ENCODE assay signal across 13 cellular contexts in genomic region chr12:104588048-104588942, GRCh38.
DNase-seq lines count a peak whose midpoint lies in the region; ATAC-seq and TF ChIP-seq lines count a peak whose summit lies in the region.
"Had no signal": no experiment of that assay in that cellular context is flagged by ENCODE, and none has a peak within 500 bp of the region (broad histone marks: within the 10 kb centered on the region; RNA-seq: fewer than 3 reads in every experiment).

No MANE protein-coding gene starts in this region.

- H3K9me3 ChIP-seq in heart left ventricle, result no peaks in the 10 kb centered on the region

- intact Hi-C loops in heart left ventricle (cut with DNase I), result no loop called here

- TF ChIP-seq POLR2A in heart left ventricle (IDR thresholded peaks at IDR 0.05), result no peak

- H3K27ac Mint-ChIP-seq in chondrocyte (ENCODE audit: unreplicated experiment), result peak overlapping the region; percentile 68
- no peak overlapping the region for H3K27ac Mint-ChIP-seq in nephron progenitor cell
- H3K27ac Mint-ChIP-seq: activated CD4-positive, alpha-beta T cell treated with anti-CD3 and anti-CD28 coated beads for 36 hours; memory B cell had no signal

- H3K27ac ChIP-seq in heart left ventricle, result no peak overlapping the region

- TF ChIP-seq CTCF in chondrocyte (IDR thresholded peaks at IDR 0.05) (no peak), nephron progenitor cell (IDR thresholded peaks at IDR 0.05) (no peak), heart left ventricle (IDR thresholded peaks at IDR 0.05) (no peak)

- H3K9me3 Mint-ChIP-seq in chondrocyte (ENCODE audit: low read depth) (no peaks in the 10 kb centered on the region), nephron progenitor cell (peaks cover 3% of the 10 kb centered on the region)
- H3K9me3 Mint-ChIP-seq: memory B cell had no signal

- H3K4me1 Mint-ChIP-seq in chondrocyte (ENCODE audit: low read depth), result peaks cover 39% of the 10 kb centered on the region
- peaks cover 57% of the 10 kb centered on the region for H3K4me1 Mint-ChIP-seq in nephron progenitor cell

- ATAC-seq in heart left ventricle, result no peak
- ATAC-seq: activated CD4-positive, alpha-beta T cell treated with anti-CD3 and anti-CD28 coated beads for 36 hours; sciatic nerve had no signal

- WGBS in heart left ventricle, 4 donors, result 84 to 91% (median 89%) methylated on average over 11 of the region's 11 CpGs

- no peaks in the 10 kb centered on the region for H3K36me3 Mint-ChIP-seq in chondrocyte (ENCODE audit: low read depth)
- peaks cover 5% of the 10 kb centered on the region for H3K36me3 Mint-ChIP-seq in nephron progenitor cell (ENCODE audit: low read depth)

- peak; percentile 78 for DNase-seq in EH (ENCODE audit: low read depth)
- peak; percentile 89 for DNase-seq in M059J (ENCODE audit: low read depth)
- no peak for DNase-seq in chondrocyte (ENCODE audit: low spot score)
- peak; percentile 19 for DNase-seq in nephron progenitor cell
- no peak for DNase-seq in stimulated activated CD4-positive, alpha-beta T cell treated with anti-CD3 and anti-CD28 coated beads, Interleukin-2, amount 100 ng/mL, for 24 hours
- no peak for DNase-seq in OCI-M1 (lab: John Stamatoyannopoulos, UW)
- DNase-seq in heart left ventricle, result no peak
- DNase-seq in activated CD4-positive, alpha-beta T cell treated with anti-CD3 and anti-CD28 coated beads for 48 hours, result no peak
- DNase-seq: activated CD4-positive, alpha-beta T cell treated with anti-CD3 and anti-CD28 coated beads for 36 hours; foreskin melanocyte; NCI-H146 had no signal

- no peaks in the 10 kb centered on the region for H3K27me3 ChIP-seq in heart left ventricle

- no peak overlapping the region for H3K4me3 ChIP-seq in heart left ventricle

- no peaks in the 10 kb centered on the region for H3K36me3 ChIP-seq in heart left ventricle

- peak overlapping the region; percentile 32 for H3K4me3 Mint-ChIP-seq in chondrocyte (ENCODE audit: unreplicated experiment)
- H3K4me3 Mint-ChIP-seq in nephron progenitor cell, result no peak overlapping the region
- H3K4me3 Mint-ChIP-seq: activated CD4-positive, alpha-beta T cell treated with anti-CD3 and anti-CD28 coated beads for 36 hours; memory B cell had no signal

- H3K27me3 Mint-ChIP-seq in chondrocyte (ENCODE audit: low read depth) (no peaks in the 10 kb centered on the region), nephron progenitor cell (ENCODE audit: low read depth, poor library complexity) (peaks cover 2% of the 10 kb centered on the region)
- H3K27me3 Mint-ChIP-seq: activated CD4-positive, alpha-beta T cell treated with anti-CD3 and anti-CD28 coated beads for 36 hours; memory B cell had no signal

- H3K4me1 ChIP-seq in heart left ventricle, result peaks cover 0 to 12% (median 0%) of the 10 kb centered on the region in 12 donors

Comparison
In these comparisons a context has a peak if more than half of its experiments do, and no peak if none do; other contexts are left out.
1. DNase-seq: peak in EH (single experiment), M059J (single experiment) and nephron progenitor cell (single experiment); none in chondrocyte (single experiment), stimulated activated CD4-positive, alpha-beta T cell treated with anti-CD3 and anti-CD28 coated beads, Interleukin-2, amount 100 ng/mL, for 24 hours (0 of 2), OCI-M1 (single experiment), heart left ventricle (0 of 5) and activated CD4-positive, alpha-beta T cell treated with anti-CD3 and anti-CD28 coated beads for 48 hours (single experiment).